In genomic region chrX:82230013-82230412, GRCh38 we compare ENCODE assay signal across 22 cellular contexts.
DNase-seq lines count a peak whose midpoint lies in the region; ATAC-seq and TF ChIP-seq lines count a peak whose summit lies in the region.
"Had no signal": no experiment of that assay in that cellular context is flagged by ENCODE, and none has a peak within 500 bp of the region (broad histone marks: within the 10 kb centered on the region; RNA-seq: fewer than 3 reads in every experiment).

No MANE protein-coding gene starts in this region.

- H3K9ac ChIP-seq in KMS-11 (no peak overlapping the region), PC-3 (ENCODE audit: low read length) (no peak overlapping the region)

- no peaks in the 10 kb centered on the region for H3K9me2 ChIP-seq in PC-3 (replicated peaks; ENCODE audit: low read length)

- H3K27me3 ChIP-seq in KMS-11 (ENCODE audit: insufficient read depth, low read depth) (no peaks in the 10 kb centered on the region), PC-3 (ENCODE audit: low read length) (no peaks in the 10 kb centered on the region), right lobe of liver (peaks cover 0 to 4% of the 10 kb centered on the region in 2 donors), osteoblast (ENCODE audit: insufficient read depth, low read length) (no peaks in the 10 kb centered on the region)
- no peaks in the 10 kb centered on the region for H3K27me3 ChIP-seq in naive thymus-derived CD4-positive, alpha-beta T cell (ENCODE audit: control insufficient read depth in 2 of 2, insufficient read depth in 2 of 2, low read length in 2 of 2)
- H3K27me3 ChIP-seq: ascending aorta, neutrophil, SJSA1 had no signal

- H3K36me3 Mint-ChIP-seq in naive thymus-derived CD4-positive, alpha-beta T cell, result no peaks in the 10 kb centered on the region
- H3K36me3 Mint-ChIP-seq: activated CD8-positive, alpha-beta memory T cell treated with anti-CD3 and anti-CD28 coated beads, Interleukin-2, amount 10 ng/mL, durations not matched to agents 7 days and 5 days; activated naive CD8-positive, alpha-beta T cell; CD4-positive, CD25-positive, alpha-beta regulatory T cell; stimulated activated naive B cell treated with anti-CD40 and anti-IgM and Interleukin-4, amounts not matched to agents 10 μg/mL and 1 μg/mL and 100 μg/mL, for 72 hours had no signal

- no peaks in the 10 kb centered on the region for H3F3A ChIP-seq in PC-3 (ENCODE audit: low read length, unreplicated experiment)

- intact Hi-C loops in PC-3 (cut with micrococcal nuclease) (no loop called here), right lobe of liver (cut with DNase I) (no loop called here)
- intact Hi-C loops in naive thymus-derived CD4-positive, alpha-beta T cell (cut with micrococcal nuclease), result no loop called here

- no peak overlapping the region for H3K27ac Mint-ChIP-seq in naive thymus-derived CD4-positive, alpha-beta T cell
- H3K27ac Mint-ChIP-seq: activated CD4-positive, alpha-beta T cell treated with anti-CD3 and anti-CD28 coated beads, Interleukin-2, amount 10 ng/mL, durations not matched to agents 7 days and 5 days; activated CD8-positive, alpha-beta memory T cell treated with anti-CD3 and anti-CD28 coated beads, Interleukin-2, amount 10 ng/mL, durations not matched to agents 7 days and 5 days; activated naive CD8-positive, alpha-beta T cell; CD4-positive, CD25-positive, alpha-beta regulatory T cell; stimulated activated naive B cell treated with anti-CD40 and anti-IgM and Interleukin-4, amounts not matched to agents 10 μg/mL and 1 μg/mL and 100 μg/mL, for 72 hours; T-helper 1 cell treated with Interleukin-12 subunit alpha and Interleukin-12 subunit beta and Interleukin-4 antibody, amounts not matched to agents 30 μg/mL and 1 μg/mL, for 36 hours had no signal

- H3K36me3 ChIP-seq in KMS-11 (ENCODE audit: insufficient read depth), result no peaks in the 10 kb centered on the region
- no peaks in the 10 kb centered on the region for H3K36me3 ChIP-seq in PC-3 (ENCODE audit: low read depth, low read length)
- no peaks in the 10 kb centered on the region for H3K36me3 ChIP-seq in right lobe of liver
- no peaks in the 10 kb centered on the region for H3K36me3 ChIP-seq in osteoblast (ENCODE audit: insufficient read depth, low read length)
- H3K36me3 ChIP-seq in naive thymus-derived CD4-positive, alpha-beta T cell (ENCODE audit: control insufficient read depth in 2 of 3, insufficient read depth in 3 of 3, low read length in 3 of 3), result no peaks in the 10 kb centered on the region
- H3K36me3 ChIP-seq: ascending aorta, neutrophil, SJSA1 had no signal

- H3K4me1 ChIP-seq in KMS-11 (ENCODE audit: low read depth, poor library complexity, severe bottlenecking) (peaks cover 31% of the 10 kb centered on the region), PC-3 (ENCODE audit: insufficient read depth, low read length) (no peaks in the 10 kb centered on the region), right lobe of liver (no peaks in the 10 kb centered on the region), osteoblast (ENCODE audit: insufficient read depth, low read length) (no peaks in the 10 kb centered on the region)
- H3K4me1 ChIP-seq in naive thymus-derived CD4-positive, alpha-beta T cell (ENCODE audit: control insufficient read depth in 2 of 2, insufficient read depth in 2 of 2, low read length in 2 of 2), result no peaks in the 10 kb centered on the region
- H3K4me1 ChIP-seq: ascending aorta, SJSA1 had no signal

- CTCF ChIA-PET in PC-3 (lab: Charles Lee), result interaction anchor here (0.6 kb wide), 1 partner anchor 652 kb away, joined by 5 read pairs; no protein-coding TSS in a partner anchor
- CTCF ChIA-PET in naive thymus-derived CD4-positive, alpha-beta T cell (lab: Charles Lee), result interaction anchor here (0.6 kb wide), 1 partner anchor 49 kb away, joined by 5 read pairs; no protein-coding TSS in a partner anchor

- no TSS peak for BruUV-seq in PC-3 (replicated peaks; lab: Mats Ljungman, UMichigan)

- in situ Hi-C loops in GM13977 (cut with MboI; ENCODE audit: low pct_unique_long_range_greater_than_20kb, low sequenced_read_pairs, unreplicated experiment), result no loop called here

- no peak overlapping the region for H3K27ac ChIP-seq in KMS-11
- no peak overlapping the region for H3K27ac ChIP-seq in PC-3 (ENCODE audit: low read length)
- no peak overlapping the region for H3K27ac ChIP-seq in right lobe of liver
- no peak overlapping the region for H3K27ac ChIP-seq in osteoblast (ENCODE audit: low read depth, low read length)
- H3K27ac ChIP-seq in naive thymus-derived CD4-positive, alpha-beta T cell (ENCODE audit: low read depth, low read length), result no peak overlapping the region
- H3K27ac ChIP-seq: ascending aorta, neutrophil, SJSA1 had no signal

- H4K20me1 ChIP-seq in KMS-11 (ENCODE audit: insufficient read depth) (no peaks in the 10 kb centered on the region), PC-3 (ENCODE audit: low read length) (no peaks in the 10 kb centered on the region), osteoblast (ENCODE audit: insufficient read depth, low read length) (no peaks in the 10 kb centered on the region)

- 34% methylated on average over 3 of the region's 3 CpGs for WGBS in right lobe of liver (ENCODE audit: insufficient coverage, low coverage, low lambda C conversion rate, missing lambda C conversion rate)

- no peaks in the 10 kb centered on the region for H3K4me1 Mint-ChIP-seq in naive thymus-derived CD4-positive, alpha-beta T cell
- H3K4me1 Mint-ChIP-seq: activated CD4-positive, alpha-beta T cell treated with anti-CD3 and anti-CD28 coated beads, Interleukin-2, amount 10 ng/mL, durations not matched to agents 7 days and 5 days; activated CD8-positive, alpha-beta memory T cell treated with anti-CD3 and anti-CD28 coated beads, Interleukin-2, amount 10 ng/mL, durations not matched to agents 7 days and 5 days; CD4-positive, CD25-positive, alpha-beta regulatory T cell; stimulated activated naive B cell treated with anti-CD40 and anti-IgM and Interleukin-4, amounts not matched to agents 10 μg/mL and 1 μg/mL and 100 μg/mL, for 72 hours had no signal

- no peaks in the 10 kb centered on the region for H3K27me3 Mint-ChIP-seq in naive thymus-derived CD4-positive, alpha-beta T cell
- H3K27me3 Mint-ChIP-seq: activated CD4-positive, alpha-beta T cell treated with anti-CD3 and anti-CD28 coated beads, Interleukin-2, amount 10 ng/mL, durations not matched to agents 7 days and 5 days; activated CD8-positive, alpha-beta memory T cell treated with anti-CD3 and anti-CD28 coated beads, Interleukin-2, amount 10 ng/mL, durations not matched to agents 7 days and 5 days; activated naive CD8-positive, alpha-beta T cell; CD4-positive, CD25-positive, alpha-beta regulatory T cell; stimulated activated naive B cell treated with anti-CD40 and anti-IgM and Interleukin-4, amounts not matched to agents 10 μg/mL and 1 μg/mL and 100 μg/mL, for 72 hours had no signal

- H3K4me2 ChIP-seq in KMS-11, result no peak overlapping the region
- no peak overlapping the region for H3K4me2 ChIP-seq in PC-3 (ENCODE audit: low read length)
- H3K4me2 ChIP-seq in osteoblast (ENCODE audit: insufficient read depth, low read length), result no peak overlapping the region

- no peak overlapping the region for H3K4me3 ChIP-seq in KMS-11 (IDR thresholded peaks at IDR 0.05; ENCODE audit: insufficient read depth, low read depth, low read length)
- H3K4me3 ChIP-seq in PC-3 (ENCODE audit: low read length), result no peak overlapping the region
- no peak overlapping the region for H3K4me3 ChIP-seq in right lobe of liver
- no peak overlapping the region for H3K4me3 ChIP-seq in osteoblast (ENCODE audit: insufficient read depth, low read length)
- no peak overlapping the region for H3K4me3 ChIP-seq in naive thymus-derived CD4-positive, alpha-beta T cell (ENCODE audit: low read length)
- H3K4me3 ChIP-seq: ascending aorta, SJSA1 had no signal

- H2AFZ ChIP-seq in KMS-11 (ENCODE audit: low read depth), result no peak overlapping the region
- no peak overlapping the region for H2AFZ ChIP-seq in PC-3 (ENCODE audit: low read length)
- no peak overlapping the region for H2AFZ ChIP-seq in osteoblast (ENCODE audit: low read length)

- no peak overlapping the region for H3K4me3 Mint-ChIP-seq in naive thymus-derived CD4-positive, alpha-beta T cell
- H3K4me3 Mint-ChIP-seq: activated CD4-positive, alpha-beta T cell treated with anti-CD3 and anti-CD28 coated beads, Interleukin-2, amount 10 ng/mL, durations not matched to agents 7 days and 5 days; activated CD8-positive, alpha-beta memory T cell treated with anti-CD3 and anti-CD28 coated beads, Interleukin-2, amount 10 ng/mL, durations not matched to agents 7 days and 5 days; activated naive CD8-positive, alpha-beta T cell; CD4-positive, CD25-positive, alpha-beta regulatory T cell; stimulated activated naive B cell treated with anti-CD40 and anti-IgM and Interleukin-4, amounts not matched to agents 10 μg/mL and 1 μg/mL and 100 μg/mL, for 72 hours; T-helper 1 cell treated with Interleukin-12 subunit alpha and Interleukin-12 subunit beta and Interleukin-4 antibody, amounts not matched to agents 30 μg/mL and 1 μg/mL, for 36 hours had no signal

- H3K9me3 Mint-ChIP-seq in naive thymus-derived CD4-positive, alpha-beta T cell, result peaks cover 0 to 27% (median 0%) of the 10 kb centered on the region in 11 donors
- H3K9me3 Mint-ChIP-seq: activated CD4-positive, alpha-beta T cell treated with anti-CD3 and anti-CD28 coated beads, Interleukin-2, amount 10 ng/mL, durations not matched to agents 7 days and 5 days; T-helper 1 cell treated with Interleukin-12 subunit alpha and Interleukin-12 subunit beta and Interleukin-4 antibody, amounts not matched to agents 30 μg/mL and 1 μg/mL, for 36 hours had no signal

- no peak for TF ChIP-seq POLR2A in right lobe of liver (IDR thresholded peaks at IDR 0.05)

- no peaks in the 10 kb centered on the region for H3K79me2 ChIP-seq in KMS-11 (ENCODE audit: insufficient read depth, low read depth)
- no peaks in the 10 kb centered on the region for H3K79me2 ChIP-seq in PC-3 (ENCODE audit: low read length)
- no peaks in the 10 kb centered on the region for H3K79me2 ChIP-seq in osteoblast (ENCODE audit: insufficient read depth, low read length)

- no peaks in the 10 kb centered on the region for H3K9me3 ChIP-seq in PC-3 (ENCODE audit: low read length)
- H3K9me3 ChIP-seq in right lobe of liver, result no peaks in the 10 kb centered on the region
- H3K9me3 ChIP-seq in osteoblast (ENCODE audit: low read depth, low read length), result no peaks in the 10 kb centered on the region
- H3K9me3 ChIP-seq in naive thymus-derived CD4-positive, alpha-beta T cell (ENCODE audit: control insufficient read depth in 2 of 3, low read length in 3 of 3), result no peaks in the 10 kb centered on the region
- H3K9me3 ChIP-seq: ascending aorta, neutrophil, SJSA1 had no signal

- no peak for ATAC-seq in PC-3
- ATAC-seq in right lobe of liver, result peak; percentile 58 to 65 (median 60)
- ATAC-seq in naive thymus-derived CD4-positive, alpha-beta T cell, result no peak
- ATAC-seq: activated CD8-positive, alpha-beta memory T cell treated with anti-CD3 and anti-CD28 coated beads, Interleukin-2, amount 10 ng/mL, durations not matched to agents 7 days and 5 days; stimulated activated naive B cell treated with anti-CD40 and anti-IgM and Interleukin-4, amounts not matched to agents 10 μg/mL and 1 μg/mL and 100 μg/mL, for 72 hours had no signal

- POLR2A ChIA-PET in PC-3 (lab: Charles Lee; ENCODE audit: unreplicated experiment), result no interaction called here
- POLR2A ChIA-PET in naive thymus-derived CD4-positive, alpha-beta T cell (lab: Charles Lee), result no interaction called here

- peak; percentile 16 for TF ChIP-seq CTCF in GM13977 (IDR thresholded peaks at IDR 0.05; ENCODE audit: extremely low read depth, insufficient read depth, missing control alignments)
- TF ChIP-seq CTCF in KMS-11 (conservative IDR thresholded peaks at IDR 0.05; ENCODE audit: low read depth, low read length), result 0 out of 2 replicates have a peak, but pooled peaks have one; percentile 20
- 0 out of 2 replicates have a peak, but pooled peaks have one; percentile 12 for TF ChIP-seq CTCF in PC-3 (conservative IDR thresholded peaks at IDR 0.05; ENCODE audit: low read depth, low read length)
- peak; percentile 17 to 42 (median 30) for TF ChIP-seq CTCF in right lobe of liver (IDR thresholded peaks at IDR 0.05)
- no peak for TF ChIP-seq CTCF in osteoblast (IDR thresholded peaks at IDR 0.05; ENCODE audit: extremely low read depth, low read depth, low read length)

- DNase-seq in GM13977 (ENCODE audit: low spot score) (no peak), PC-3 (no peak), right lobe of liver (no peak), osteoblast (ENCODE audit: insufficient read length, low spot score, missing footprints) (no peak)
- DNase-seq in activated CD8-positive, alpha-beta memory T cell treated with anti-CD3 and anti-CD28 coated beads, Interleukin-2, amount 50 U/mL, for 48 hours, result no peak
- no peak for DNase-seq in naive thymus-derived CD4-positive, alpha-beta T cell
- DNase-seq: activated CD4-positive, alpha-beta T cell treated with anti-CD3 and anti-CD28 coated beads, Interleukin-2, amount 10 ng/mL, durations not matched to agents 7 days and 5 days; activated CD8-positive, alpha-beta memory T cell treated with anti-CD3 and anti-CD28 coated beads, Interleukin-2, amount 10 ng/mL, durations not matched to agents 7 days and 5 days; CD4-positive, CD25-positive, alpha-beta regulatory T cell; central memory CD4-positive, alpha-beta T cell; dermis blood vessel endothelial cell; GF-D8; glutamatergic neuron; NCI-H1436 treated with DMSO at 0.1 percent for 48 hours; small intestine; stimulated activated naive B cell treated with anti-CD40 and anti-IgM and Interleukin-4, amounts not matched to agents 10 μg/mL and 1 μg/mL and 100 μg/mL, for 72 hours had no signal

Comparison
In these comparisons a context has a peak if more than half of its experiments do, and no peak if none do; other contexts are left out.
1. ATAC-seq: peak in right lobe of liver (4 of 4); none in PC-3 (single experiment) and naive thymus-derived CD4-positive, alpha-beta T cell (single experiment).